Comparison of ENCODE assay signal across 1 cellular context in genomic region chr5:658103-658502, GRCh38.
TF ChIP-seq lines count a peak whose summit lies in the region.

No MANE protein-coding gene starts in this region.

TF ChIP-seq in HCT116, 20 proteins besides CTCF, POLR2A, EP300 and RAD21 (continued from another document):
- no peak for TF ChIP-seq REST (IDR thresholded peaks at IDR 0.05; ENCODE audit: low read depth)
- no peak for TF ChIP-seq EGR1 (IDR thresholded peaks at IDR 0.05; ENCODE audit: low read depth)
